Comparison of ENCODE assay signal across 8 cellular contexts in genomic region chr13:49935171-49936084, GRCh38. TPM values are rescaled to one million over a fixed set of nuclear protein-coding genes. Genes with fewer than 3 reads are reported as not detected.
A peak's percentile ranks its signal among the peaks of the same experiment; 100 is the strongest.
DNase-seq lines count a peak whose midpoint lies in the region; ATAC-seq and TF ChIP-seq lines count a peak whose summit lies in the region.

No MANE protein-coding gene starts in this region.

- H3K9ac ChIP-seq in iPS-20b (ENCODE audit: low read depth, low read length), result peak overlapping the region; percentile 72; the same call in 1 of the 2 replicates

- H3K9me3 ChIP-seq in body of pancreas, result no peaks in the 10 kb centered on the region
- no peaks in the 10 kb centered on the region for H3K9me3 ChIP-seq in iPS-20b (ENCODE audit: insufficient read depth, low read depth, low read length)

- H3K27me3 ChIP-seq in body of pancreas (no peaks in the 10 kb centered on the region), iPS-20b (ENCODE audit: insufficient read depth, low read length) (peaks cover 20% of the 10 kb centered on the region)

- peak; percentile 25 for ATAC-seq in GM19438 (IDR thresholded peaks at IDR 0.05; ENCODE audit: low read depth, unreplicated experiment)
- peak; percentile 27 for ATAC-seq in HG03469 (IDR thresholded peaks at IDR 0.05; ENCODE audit: unreplicated experiment)
- peak; percentile 1 for ATAC-seq in body of pancreas

- H3K4me1 ChIP-seq in body of pancreas, result peaks cover 33% of the 10 kb centered on the region
- peaks cover 4% of the 10 kb centered on the region; the same call in 1 of the 2 replicates for H3K4me1 ChIP-seq in iPS-20b (ENCODE audit: insufficient read depth, low read length)

- no peak for TF ChIP-seq CTCF in body of pancreas (IDR thresholded peaks at IDR 0.05)

- intact Hi-C loops in body of pancreas (cut with DNase I), result no loop called here

- no peak for TF ChIP-seq POLR2A in body of pancreas (IDR thresholded peaks at IDR 0.05)

- 3 to 5% methylated on average over 7 to 15 of the region's 35 CpGs for WGBS in body of pancreas, 2 donors

- DNase-seq in COLO829 (ENCODE audit: low spot score) (peak; percentile 17), SW 1271 (lab: John Stamatoyannopoulos, UW) (peak; percentile 66 to 81), body of pancreas (peak in 2 of 4 donors; percentile 21 to 37), NCI-H1105 (lab: John Stamatoyannopoulos, UW) (no peak)

- H3K27ac ChIP-seq in body of pancreas, result peak overlapping the region; percentile 60 to 89 (median 79)
- H3K27ac ChIP-seq in iPS-20b (ENCODE audit: low read length), result no peak overlapping the region
- H3K27ac ChIP-seq in skin epidermis, result peak overlapping the region; percentile 71 to 93 (median 87)

- no peaks in the 10 kb centered on the region for H3K36me3 ChIP-seq in body of pancreas (replicated peaks in 1 of 2; ENCODE audit: insufficient read depth in 1 of 2, low read depth in 2 of 2)
- no peaks in the 10 kb centered on the region for H3K36me3 ChIP-seq in iPS-20b (ENCODE audit: insufficient read depth, low read depth, low read length)

- H3K4me3 ChIP-seq in body of pancreas (peak overlapping the region; percentile 79 to 81), iPS-20b (ENCODE audit: low read length) (peak overlapping the region; percentile 76), skin epidermis (peak overlapping the region; percentile 65 to 96 (median 87))

RNA-seq across cellular contexts. Expression of gene SPRYD7, which starts 0.7 kb away (rescaled TPM):
- 1 to 10 TPM; 4.9 to 5.9 TPM for total RNA-seq in body of pancreas
